Comparison of ENCODE assay signal across 12 cellular contexts in the genomic region with DNA sequence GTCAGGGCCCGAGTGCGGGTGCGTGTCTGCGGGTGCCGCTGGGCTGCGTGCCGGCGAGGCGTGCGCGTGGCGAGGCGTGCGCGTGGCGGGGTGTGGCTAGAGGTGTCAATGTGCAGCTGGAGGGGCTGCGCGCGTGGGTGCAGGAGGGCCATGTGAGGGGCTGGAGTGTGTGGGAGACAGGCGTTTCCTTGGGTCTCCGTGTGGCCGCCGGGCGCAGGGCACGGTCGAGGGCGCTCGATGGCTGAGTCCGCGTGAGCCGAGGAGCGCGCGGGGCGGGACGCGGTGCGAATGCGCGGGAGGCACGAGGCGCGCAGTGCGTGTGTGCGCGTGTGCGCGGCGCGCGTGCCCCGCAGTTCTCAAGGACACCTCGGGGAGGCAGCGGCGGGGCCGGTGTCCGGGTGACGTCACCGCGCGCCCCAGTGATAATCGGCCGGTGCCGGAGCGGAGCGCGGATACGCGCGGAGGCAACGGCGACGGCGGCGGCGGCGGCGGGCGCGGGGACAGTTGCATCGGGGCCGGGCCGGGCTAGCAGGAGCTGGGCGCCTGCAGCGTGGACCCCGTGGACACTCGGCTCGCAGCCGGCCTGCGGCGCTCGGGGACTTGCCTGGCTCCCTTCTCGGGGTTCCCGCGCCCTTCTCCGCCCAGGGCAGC. TPM values are rescaled to one million over a fixed set of nuclear protein-coding genes. Genes with fewer than 3 reads are reported as not detected.
DNase-seq lines count a peak whose midpoint lies in the region; ATAC-seq and TF ChIP-seq lines count a peak whose summit lies in the region.
"Had no signal": no experiment of that assay in that cellular context is flagged by ENCODE, and none has a peak within 500 bp of the region (broad histone marks: within the 10 kb centered on the region; RNA-seq: fewer than 3 reads in every experiment).

No MANE protein-coding gene starts in this region.

- 2 to 3% methylated on average over 26 to 96 of the region's 96 CpGs for WGBS in tibial nerve, 2 donors
- 1% methylated on average over 68 to 95 of the region's 96 CpGs for WGBS in ovary, 3 donors

- intact Hi-C loops in activated naive CD4-positive, alpha-beta T cell treated with anti-CD3 and anti-CD28 coated beads for 36 hours (cut with micrococcal nuclease), result loop anchor here (5.0 kb wide), 1 partner anchor 170 kb away; a partner anchor contains a TSS
- intact Hi-C loops in ovary (cut with DNase I), result loop anchor here in 1 of 4 donors (10.0 kb wide), 1 partner anchor 122 kb away; no protein-coding TSS in a partner anchor

- no peak overlapping the region for H3K27ac Mint-ChIP-seq in activated naive CD4-positive, alpha-beta T cell treated with anti-CD3 and anti-CD28 coated beads for 36 hours
- H3K27ac Mint-ChIP-seq: CD14-positive monocyte had no signal

- CTCF ChIA-PET in activated naive CD4-positive, alpha-beta T cell treated with anti-CD3 and anti-CD28 coated beads for 36 hours (lab: Charles Lee), result no interaction called here

- H3K36me3 Mint-ChIP-seq in activated naive CD4-positive, alpha-beta T cell treated with anti-CD3 and anti-CD28 coated beads for 36 hours (ENCODE audit: low read depth), result no peaks in the 10 kb centered on the region

- H3K4me3 Mint-ChIP-seq in activated naive CD4-positive, alpha-beta T cell treated with anti-CD3 and anti-CD28 coated beads for 36 hours, result no peak overlapping the region

- H3K27me3 Mint-ChIP-seq in activated naive CD4-positive, alpha-beta T cell treated with anti-CD3 and anti-CD28 coated beads for 36 hours (ENCODE audit: low read depth), result peaks cover 33% of the 10 kb centered on the region

- peak; percentile 71 for DNase-seq in activated CD8-positive, alpha-beta memory T cell treated with anti-CD3 and anti-CD28 coated beads, Interleukin-2, amount 50 U/mL, for 48 hours
- no peak for DNase-seq in activated CD8-positive, alpha-beta memory T cell treated with anti-CD3 and anti-CD28 coated beads for 24 hours
- DNase-seq in activated naive CD4-positive, alpha-beta T cell treated with anti-CD3 and anti-CD28 coated beads for 36 hours, result peak; percentile 44
- peak; percentile 5 for DNase-seq in stimulated activated naive CD4-positive, alpha-beta T cell treated with Interleukin-2 at 50 U/mL for 16 hours (lab: John Stamatoyannopoulos, UW)
- DNase-seq in tibial nerve (ENCODE audit: low spot score in 2 of 2) (no peak), ovary (no peak)
- DNase-seq: activated CD4-positive, alpha-beta T cell treated with anti-CD3 and anti-CD28 coated beads, Interleukin-2, amount 50 U/mL, for 4 hours had no signal

- no peak for TF ChIP-seq CTCF in tibial nerve (IDR thresholded peaks at IDR 0.05)
- no peak for TF ChIP-seq CTCF in ovary (IDR thresholded peaks at IDR 0.05)

- TF ChIP-seq POLR2A in tibial nerve (IDR thresholded peaks at IDR 0.05) (no peak), ovary (IDR thresholded peaks at IDR 0.05) (no peak)

- H3K9me3 Mint-ChIP-seq in activated naive CD4-positive, alpha-beta T cell treated with anti-CD3 and anti-CD28 coated beads for 36 hours, result no peaks in the 10 kb centered on the region

- H3K4me1 Mint-ChIP-seq in activated naive CD4-positive, alpha-beta T cell treated with anti-CD3 and anti-CD28 coated beads for 36 hours (ENCODE audit: low read depth), result peaks cover 14% of the 10 kb centered on the region

- no peak for ATAC-seq in GM18517 (IDR thresholded peaks at IDR 0.05; ENCODE audit: unreplicated experiment)

- H3K36me3 ChIP-seq in tibial nerve (no peaks in the 10 kb centered on the region), ovary (no peaks in the 10 kb centered on the region)

- no peak for TF ChIP-seq EP300 in tibial nerve (IDR thresholded peaks at IDR 0.05)
- no peak for TF ChIP-seq EP300 in ovary (IDR thresholded peaks at IDR 0.05)

- H3K27ac ChIP-seq in tibial nerve, result no peak overlapping the region
- no peak overlapping the region for H3K27ac ChIP-seq in ovary
- H3K27ac ChIP-seq: KMS-11 had no signal

- H3K4me1 ChIP-seq in tibial nerve, result peaks cover 0 to 66% (median 19%) of the 10 kb centered on the region in 4 donors
- H3K4me1 ChIP-seq in ovary (ENCODE audit: insufficient read depth), result peaks cover 14% of the 10 kb centered on the region

- H3K4me3 ChIP-seq in iPS-18c (ENCODE audit: insufficient read depth, low read depth, low read length), result peak overlapping the region; percentile 62
- H3K4me3 ChIP-seq in tibial nerve, result peak overlapping the region in 1 of 4 donors; percentile 11
- H3K4me3 ChIP-seq in ovary, result no peak overlapping the region
- H3K4me3 ChIP-seq: lung had no signal

- H3K9me3 ChIP-seq in iPS-18c (ENCODE audit: control insufficient read depth, insufficient read depth, low read length) (peaks cover 5% of the 10 kb centered on the region), tibial nerve (no peaks in the 10 kb centered on the region), ovary (no peaks in the 10 kb centered on the region)

- H3K27me3 ChIP-seq in tibial nerve, result peaks cover 9 to 95% of the 10 kb centered on the region in 2 donors
- peaks cover 7% of the 10 kb centered on the region for H3K27me3 ChIP-seq in ovary

RNA-seq across cellular contexts. Expression of a gene that starts 38.7 kb away (rescaled TPM):
- 10 to 100 TPM; 27.6 to 27.8 TPM for total RNA-seq in activated naive CD4-positive, alpha-beta T cell treated with anti-CD3 and anti-CD28 coated beads for 36 hours
- total RNA-seq in tibial nerve (10 to 100 TPM; 20.7 to 25.5 (median 23.3) TPM), ovary (10 to 100 TPM; 17.6 to 39.4 (median 35.0) TPM)
- polyA plus RNA-seq in ovary, result 10 to 100 TPM; 17.0 to 30.5 TPM

RNA-seq across cellular contexts. Expression of a gene that starts 58.4 kb away (rescaled TPM):
- total RNA-seq in activated naive CD4-positive, alpha-beta T cell treated with anti-CD3 and anti-CD28 coated beads for 36 hours, result not detected
- total RNA-seq in tibial nerve, result 10 to 100 TPM; 29.4 to 53.1 (median 42.2) TPM
- 1 to 10 TPM in 1 of 7 donors, under 1 TPM in 1, not detected in 5; 0.60 to 1.1 TPM for total RNA-seq in ovary
- not detected for polyA plus RNA-seq in ovary
- polyA plus RNA-seq: CD14-positive monocyte had no signal

Comparison
In these comparisons a context has a peak if more than half of its experiments do, and no peak if none do; other contexts are left out.
1. DNase-seq: peak in activated CD8-positive, alpha-beta memory T cell treated with anti-CD3 and anti-CD28 coated beads, Interleukin-2, amount 50 U/mL, for 48 hours (single experiment), activated naive CD4-positive, alpha-beta T cell treated with anti-CD3 and anti-CD28 coated beads for 36 hours (single experiment) and stimulated activated naive CD4-positive, alpha-beta T cell treated with Interleukin-2 at 50 U/mL for 16 hours (single experiment); none in activated CD8-positive, alpha-beta memory T cell treated with anti-CD3 and anti-CD28 coated beads for 24 hours (single experiment), tibial nerve (0 of 2) and ovary (0 of 5).
2. RNA of a gene that starts 58.4 kb away (total RNA-seq): 29.4 to 53.1 TPM in tibial nerve; not detected in activated naive CD4-positive, alpha-beta T cell treated with anti-CD3 and anti-CD28 coated beads for 36 hours and 0.60 to 1.1 TPM in ovary; every median in the first group is over 10 times any median in the second.